Comparison of ENCODE assay signal across 10 cellular contexts in the genomic region with DNA sequence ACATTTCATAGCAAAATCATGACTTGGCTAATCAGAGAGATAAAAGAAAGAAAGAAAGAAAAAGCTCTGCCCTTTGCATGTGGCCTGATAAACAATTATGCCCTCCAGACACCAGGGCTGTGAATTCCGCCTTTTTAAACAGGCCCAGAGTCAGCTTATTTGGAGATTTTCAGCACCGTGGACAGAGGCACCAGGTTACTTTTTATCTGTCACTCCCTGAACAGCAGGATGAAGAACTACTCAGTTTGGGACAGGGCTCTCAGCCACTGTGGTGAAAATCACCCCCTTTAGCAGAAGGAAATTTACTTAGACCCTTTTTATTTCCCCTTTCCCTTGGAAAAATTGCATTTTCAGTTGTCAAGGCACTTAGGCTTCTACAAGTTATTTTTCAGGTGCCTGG.
DNase-seq lines count a peak whose midpoint lies in the region; ATAC-seq and TF ChIP-seq lines count a peak whose summit lies in the region.
"Had no signal": no experiment of that assay in that cellular context is flagged by ENCODE, and none has a peak within 500 bp of the region (broad histone marks: within the 10 kb centered on the region; RNA-seq: fewer than 3 reads in every experiment).

No MANE protein-coding gene starts in this region.

- H3K36me3 ChIP-seq in left lung = no peaks in the 10 kb centered on the region
- no peaks in the 10 kb centered on the region for H3K36me3 ChIP-seq in CD4-positive, alpha-beta memory T cell (ENCODE audit: insufficient read depth, low read length)

- POLR2A ChIA-PET in activated CD8-positive, alpha-beta T cell treated with anti-CD3 and anti-CD28 coated beads for 36 hours (lab: Charles Lee) = no interaction called here
- POLR2A ChIA-PET in CD4-positive, alpha-beta memory T cell (lab: Charles Lee; ENCODE audit: partially characterized antibody) = no interaction called here

- no peak overlapping the region for H3K4me3 Mint-ChIP-seq in activated CD8-positive, alpha-beta T cell treated with anti-CD3 and anti-CD28 coated beads for 36 hours
- H3K4me3 Mint-ChIP-seq in CD4-positive, alpha-beta memory T cell = no peak overlapping the region

- intact Hi-C loops in activated CD8-positive, alpha-beta T cell treated with anti-CD3 and anti-CD28 coated beads for 36 hours (cut with micrococcal nuclease) = no loop called here
- intact Hi-C loops in left lung (cut with DNase I) = no loop called here
- intact Hi-C loops in CD4-positive, alpha-beta memory T cell (cut with micrococcal nuclease) = no loop called here

- H3K4me3 ChIP-seq in left lung = no peak overlapping the region
- no peak overlapping the region for H3K4me3 ChIP-seq in CD4-positive, alpha-beta memory T cell (ENCODE audit: low read length in 2 of 2)

- no peaks in the 10 kb centered on the region for H3K4me1 ChIP-seq in left lung
- H3K4me1 ChIP-seq in CD4-positive, alpha-beta memory T cell (ENCODE audit: insufficient read depth, low read length) = no peaks in the 10 kb centered on the region

- H3K27ac ChIP-seq in left lung = no peak overlapping the region
- H3K27ac ChIP-seq in CD4-positive, alpha-beta memory T cell (ENCODE audit: low read depth, low read length) = no peak overlapping the region

- DNase-seq in EH (ENCODE audit: low read depth) (peak; percentile 31), KBM-7 (peak; percentile 29), left kidney (ENCODE audit: low read depth, low spot score) (peak; percentile 88), NCI-H446 treated with DMSO at 0.1 percent for 48 hours (lab: John Stamatoyannopoulos, UW) (no peak), left lung (no peak), NCI-H510A (lab: John Stamatoyannopoulos, UW) (no peak)
- DNase-seq in activated CD8-positive, alpha-beta T cell treated with anti-CD3 and anti-CD28 coated beads for 36 hours = peak; percentile 27
- DNase-seq in CD4-positive, alpha-beta memory T cell = no peak
- DNase-seq: NCI-H524 treated with DMSO at 0.1 percent for 48 hours had no signal

- H3K27ac Mint-ChIP-seq in activated CD8-positive, alpha-beta T cell treated with anti-CD3 and anti-CD28 coated beads for 36 hours = no peak overlapping the region
- H3K27ac Mint-ChIP-seq in CD4-positive, alpha-beta memory T cell = no peak overlapping the region

- peaks cover 3% of the 10 kb centered on the region for H3K9me3 Mint-ChIP-seq in activated CD8-positive, alpha-beta T cell treated with anti-CD3 and anti-CD28 coated beads for 36 hours
- H3K9me3 Mint-ChIP-seq in CD4-positive, alpha-beta memory T cell = peaks cover 2 to 19% (median 8%) of the 10 kb centered on the region in 8 donors

- H3K27me3 Mint-ChIP-seq in activated CD8-positive, alpha-beta T cell treated with anti-CD3 and anti-CD28 coated beads for 36 hours = no peaks in the 10 kb centered on the region
- H3K27me3 Mint-ChIP-seq in CD4-positive, alpha-beta memory T cell = no peaks in the 10 kb centered on the region

- no peak for ATAC-seq in activated CD8-positive, alpha-beta T cell treated with anti-CD3 and anti-CD28 coated beads for 36 hours
- no peak for ATAC-seq in left lung
- ATAC-seq: left colon had no signal

- no peaks in the 10 kb centered on the region for H3K4me1 Mint-ChIP-seq in activated CD8-positive, alpha-beta T cell treated with anti-CD3 and anti-CD28 coated beads for 36 hours (ENCODE audit: low read depth)
- H3K4me1 Mint-ChIP-seq in CD4-positive, alpha-beta memory T cell = no peaks in the 10 kb centered on the region

- H3K36me3 Mint-ChIP-seq in activated CD8-positive, alpha-beta T cell treated with anti-CD3 and anti-CD28 coated beads for 36 hours (ENCODE audit: low read depth) = no peaks in the 10 kb centered on the region
- no peaks in the 10 kb centered on the region for H3K36me3 Mint-ChIP-seq in CD4-positive, alpha-beta memory T cell

- in situ Hi-C loops in KBM-7 (cut with MboI; ENCODE audit: low pct_unique_long_range_greater_than_20kb, low sequenced_read_pairs) = no loop called here

- no peak for TF ChIP-seq CTCF in activated CD8-positive, alpha-beta T cell treated with anti-CD3 and anti-CD28 coated beads for 36 hours (IDR thresholded peaks at IDR 0.05)
- TF ChIP-seq CTCF in left lung (IDR thresholded peaks at IDR 0.05) = no peak

- no peaks in the 10 kb centered on the region for H3K27me3 ChIP-seq in left lung
- H3K27me3 ChIP-seq in CD4-positive, alpha-beta memory T cell (ENCODE audit: insufficient read depth, low read length) = no peaks in the 10 kb centered on the region

- H3K9me3 ChIP-seq in left lung = no peaks in the 10 kb centered on the region
- H3K9me3 ChIP-seq in CD4-positive, alpha-beta memory T cell (ENCODE audit: control insufficient read depth in 1 of 2, low read length in 2 of 2) = no peaks in the 10 kb centered on the region

- CTCF ChIA-PET in activated CD8-positive, alpha-beta T cell treated with anti-CD3 and anti-CD28 coated beads for 36 hours (lab: Charles Lee) = no interaction called here
- CTCF ChIA-PET in CD4-positive, alpha-beta memory T cell (lab: Charles Lee; ENCODE audit: partially characterized antibody) = no interaction called here

Comparison
In these comparisons a context has a peak if more than half of its experiments do, and no peak if none do; other contexts are left out.
1. DNase-seq: peak in EH (single experiment), KBM-7 (single experiment), activated CD8-positive, alpha-beta T cell treated with anti-CD3 and anti-CD28 coated beads for 36 hours (single experiment) and left kidney (single experiment); none in NCI-H446 treated with DMSO at 0.1 percent for 48 hours (single experiment), left lung (0 of 2), NCI-H510A (single experiment) and CD4-positive, alpha-beta memory T cell (0 of 5).